In genomic region chr2:134257965-134258683, GRCh38 we compare ENCODE assay signal across 12 cellular contexts. TPM values are rescaled to one million over a fixed set of nuclear protein-coding genes. Genes with fewer than 3 reads are reported as not detected.
DNase-seq lines count a peak whose midpoint lies in the region; ATAC-seq and TF ChIP-seq lines count a peak whose summit lies in the region.
"Had no signal": no experiment of that assay in that cellular context is flagged by ENCODE, and none has a peak within 500 bp of the region (broad histone marks: within the 10 kb centered on the region; RNA-seq: fewer than 3 reads in every experiment).

No MANE protein-coding gene starts in this region.

- peaks cover 22% of the 10 kb centered on the region for H3K36me3 Mint-ChIP-seq in activated CD8-positive, alpha-beta memory T cell treated with anti-CD3 and anti-CD28 coated beads, Interleukin-2, amount 10 ng/mL, durations not matched to agents 7 days and 5 days
- H3K36me3 Mint-ChIP-seq in activated naive CD8-positive, alpha-beta T cell treated with anti-CD3 and anti-CD28 coated beads for 36 hours: peaks cover 22% of the 10 kb centered on the region
- peaks cover 9% of the 10 kb centered on the region for H3K36me3 Mint-ChIP-seq in nephron (ENCODE audit: low read depth)

- no peak overlapping the region for H4K8ac ChIP-seq in IMR-90 (ENCODE audit: low read depth in 2 of 2, low read length in 2 of 2)

- no peaks in the 10 kb centered on the region for H3K27me3 ChIP-seq in IMR-90 (ENCODE audit: control insufficient read depth, insufficient read depth, low read length)
- H3K27me3 ChIP-seq in ovary: no peaks in the 10 kb centered on the region
- H3K27me3 ChIP-seq: stomach had no signal

- DNase-seq in activated CD8-positive, alpha-beta memory T cell treated with anti-CD3 and anti-CD28 coated beads, Interleukin-2, amount 10 ng/mL, durations not matched to agents 7 days and 5 days: no peak
- DNase-seq in activated CD8-positive, alpha-beta memory T cell treated with anti-CD3 and anti-CD28 coated beads for 24 hours: no peak
- no peak for DNase-seq in IMR-90
- no peak for DNase-seq in activated naive CD8-positive, alpha-beta T cell treated with anti-CD3 and anti-CD28 coated beads for 36 hours
- no peak for DNase-seq in NCI-H748 (lab: John Stamatoyannopoulos, UW; ENCODE audit: unreplicated experiment)
- no peak for DNase-seq in ovary
- DNase-seq: ACHN, NCI-H1092 treated with DMSO at 0.1 percent for 48 hours, stomach had no signal

- peak overlapping the region; percentile 8 for H3K4me3 Mint-ChIP-seq in activated CD8-positive, alpha-beta memory T cell treated with anti-CD3 and anti-CD28 coated beads, Interleukin-2, amount 10 ng/mL, durations not matched to agents 7 days and 5 days
- no peak overlapping the region for H3K4me3 Mint-ChIP-seq in activated naive CD8-positive, alpha-beta T cell treated with anti-CD3 and anti-CD28 coated beads for 36 hours
- no peak overlapping the region for H3K4me3 Mint-ChIP-seq in nephron
- H3K4me3 Mint-ChIP-seq: brain had no signal

- H3K4me2 ChIP-seq in IMR-90 (ENCODE audit: low read depth, low read length): no peak overlapping the region

- no peak overlapping the region for H2BK20ac ChIP-seq in IMR-90 (ENCODE audit: low read depth, low read length)

- CTCF ChIA-PET in activated CD8-positive, alpha-beta memory T cell treated with anti-CD3 and anti-CD28 coated beads, Interleukin-2, amount 10 ng/mL, durations not matched to agents 7 days and 5 days (lab: Charles Lee): interaction anchor here (2.1 to 2.4 kb wide), 2 partner anchors 12 to 15 kb away, joined by 4 to 9 read pairs; no protein-coding TSS in a partner anchor
- CTCF ChIA-PET in IMR-90 (lab: Yijun Ruan, JAX): no interaction called here

- H3K79me1 ChIP-seq in IMR-90 (ENCODE audit: low read depth in 1 of 2, low read length in 2 of 2): peaks cover 42 to 79% of the 10 kb centered on the region in 2 experiments

- dilution Hi-C loops in IMR-90 (cut with HindIII; ENCODE audit: low sequenced_read_pairs, unreplicated experiment): no loop called here

- H3K4me3 ChIP-seq in IMR-90 (ENCODE audit: insufficient read depth, low read depth, low read length) (no peak overlapping the region), ovary (no peak overlapping the region)
- H3K4me3 ChIP-seq: stomach had no signal

- H3K4me1 ChIP-seq in IMR-90 (ENCODE audit: control insufficient read depth, insufficient read depth, low read length) (peaks cover 36% of the 10 kb centered on the region), ovary (ENCODE audit: insufficient read depth) (peaks cover 31% of the 10 kb centered on the region)

- no peak for TF ChIP-seq POLR2A in IMR-90 (IDR thresholded peaks at IDR 0.05; ENCODE audit: low read depth, low read length)
- no peak for TF ChIP-seq POLR2A in ovary (IDR thresholded peaks at IDR 0.05)

- H3K9me3 ChIP-seq in IMR-90 (ENCODE audit: control insufficient read depth, insufficient read depth, low read length) (no peaks in the 10 kb centered on the region), ovary (no peaks in the 10 kb centered on the region)
- H3K9me3 ChIP-seq: stomach had no signal

- H3K14ac ChIP-seq in IMR-90 (replicated peaks; ENCODE audit: low read depth, low read length): 0 out of 2 replicates have a peak overlapping the region, but pooled peaks have one; percentile 20

- no peak overlapping the region; the same call in 1 of the 2 replicates for H2AK5ac ChIP-seq in IMR-90 (ENCODE audit: low read depth, low read length)

- peak overlapping the region; percentile 63 for H3K27ac Mint-ChIP-seq in activated CD8-positive, alpha-beta memory T cell treated with anti-CD3 and anti-CD28 coated beads, Interleukin-2, amount 10 ng/mL, durations not matched to agents 7 days and 5 days
- peak overlapping the region; percentile 17 for H3K27ac Mint-ChIP-seq in activated naive CD8-positive, alpha-beta T cell treated with anti-CD3 and anti-CD28 coated beads for 36 hours
- H3K27ac Mint-ChIP-seq in nephron: peak overlapping the region; percentile 7 to 90 (median 85)
- H3K27ac Mint-ChIP-seq: brain had no signal

- TF ChIP-seq EP300 in ovary (IDR thresholded peaks at IDR 0.05): no peak

- no peak overlapping the region for H3K56ac ChIP-seq in IMR-90 (ENCODE audit: extremely low read depth, insufficient read depth, low read length)

- no peak overlapping the region for H2AFZ ChIP-seq in IMR-90 (replicated peaks; ENCODE audit: low read length, poor library complexity)

- H3K9me3 Mint-ChIP-seq in activated CD8-positive, alpha-beta memory T cell treated with anti-CD3 and anti-CD28 coated beads, Interleukin-2, amount 10 ng/mL, durations not matched to agents 7 days and 5 days (ENCODE audit: low read depth): no peaks in the 10 kb centered on the region
- H3K9me3 Mint-ChIP-seq in activated naive CD8-positive, alpha-beta T cell treated with anti-CD3 and anti-CD28 coated beads for 36 hours: no peaks in the 10 kb centered on the region
- H3K9me3 Mint-ChIP-seq in nephron: no peaks in the 10 kb centered on the region
- H3K9me3 Mint-ChIP-seq: brain had no signal

- no peak overlapping the region for H2BK5ac ChIP-seq in IMR-90 (ENCODE audit: low read depth, low read length, poor library complexity, severe bottlenecking)

- H2BK15ac ChIP-seq in IMR-90 (ENCODE audit: low read depth, low read length): no peak overlapping the region

- POLR2A ChIA-PET in IMR-90 (lab: Charles Lee; ENCODE audit: unreplicated experiment): no interaction called here

- no peak for TF ChIP-seq RAD21 in IMR-90 (IDR thresholded peaks at IDR 0.05; ENCODE audit: low read length)

- H4K5ac ChIP-seq in IMR-90 (ENCODE audit: low read depth, low read length): no peak overlapping the region

- no peak overlapping the region for H3K27ac ChIP-seq in IMR-90 (ENCODE audit: insufficient read depth, low read length)
- no peak overlapping the region for H3K27ac ChIP-seq in ovary
- H3K27ac ChIP-seq: stomach had no signal

- WGBS in IMR-90 (ENCODE audit: extremely low coverage in 2 of 2, insufficient read length in 1 of 2), 2 experiments: no CpG with 5 or more reads among the region's 7 CpGs
- WGBS in ovary, 3 donors: 95 to 99% (median 99%) methylated on average over 7 of the region's 7 CpGs

- peaks cover 45% of the 10 kb centered on the region for H3K27me3 Mint-ChIP-seq in activated CD8-positive, alpha-beta memory T cell treated with anti-CD3 and anti-CD28 coated beads, Interleukin-2, amount 10 ng/mL, durations not matched to agents 7 days and 5 days
- H3K27me3 Mint-ChIP-seq in activated naive CD8-positive, alpha-beta T cell treated with anti-CD3 and anti-CD28 coated beads for 36 hours: no peaks in the 10 kb centered on the region
- peaks cover 3% of the 10 kb centered on the region for H3K27me3 Mint-ChIP-seq in nephron (ENCODE audit: low read depth)
- H3K27me3 Mint-ChIP-seq: brain had no signal

- peaks cover 72% of the 10 kb centered on the region for H3K4me1 Mint-ChIP-seq in activated CD8-positive, alpha-beta memory T cell treated with anti-CD3 and anti-CD28 coated beads, Interleukin-2, amount 10 ng/mL, durations not matched to agents 7 days and 5 days
- peaks cover 89% of the 10 kb centered on the region for H3K4me1 Mint-ChIP-seq in activated naive CD8-positive, alpha-beta T cell treated with anti-CD3 and anti-CD28 coated beads for 36 hours
- peaks cover 41% of the 10 kb centered on the region for H3K4me1 Mint-ChIP-seq in nephron

- intact Hi-C loops in IMR-90 (cut with micrococcal nuclease) (no loop called here), ovary (cut with DNase I) (loop anchor here in 1 of 4 donors (10.0 kb wide), 1 partner anchor 133 kb away; no protein-coding TSS in a partner anchor)

- H4K91ac ChIP-seq in IMR-90 (ENCODE audit: insufficient read depth, low read depth, low read length): no peak overlapping the region; the same call in 1 of the 2 replicates

- TF ChIP-seq CTCF in IMR-90 (conservative IDR thresholded peaks at IDR 0.05; ENCODE audit: low read depth, low read length): no peak
- TF ChIP-seq CTCF in nephron (IDR thresholded peaks at IDR 0.05; ENCODE audit: unreplicated experiment in 3 of 3): no peak
- TF ChIP-seq CTCF in ovary (IDR thresholded peaks at IDR 0.05): no peak

- H3K18ac ChIP-seq in IMR-90 (ENCODE audit: low read depth, low read length): no peak overlapping the region

- in situ Hi-C loops in IMR-90 (cut with MboI; ENCODE audit: low sequenced_read_pairs): no loop called here

- peak; percentile 56 for ATAC-seq in activated CD8-positive, alpha-beta memory T cell treated with anti-CD3 and anti-CD28 coated beads, Interleukin-2, amount 10 ng/mL, durations not matched to agents 7 days and 5 days
- ATAC-seq in IMR-90 (ENCODE audit: low read depth) (no peak), HG03039 (IDR thresholded peaks at IDR 0.05; ENCODE audit: unreplicated experiment) (no peak)

- H2BK120ac ChIP-seq in IMR-90 (ENCODE audit: low read depth, low read length): no peak overlapping the region

- H3K9me1 ChIP-seq in IMR-90 (ENCODE audit: insufficient read depth, low read length): peaks cover 45% of the 10 kb centered on the region

- no peak overlapping the region for H3K23ac ChIP-seq in IMR-90 (ENCODE audit: low read depth, low read length)

- 0 out of 2 replicates have a peak overlapping the region, but pooled peaks have one; percentile 6 for H3K4ac ChIP-seq in IMR-90 (ENCODE audit: low read depth, low read length)

- BruUV-seq in IMR-90 (replicated peaks; lab: Mats Ljungman, UMichigan): no TSS peak

- peaks cover 55% of the 10 kb centered on the region for H4K20me1 ChIP-seq in IMR-90 (ENCODE audit: insufficient read depth, low read length)

- H3K36me3 ChIP-seq in IMR-90 (ENCODE audit: control insufficient read depth, insufficient read depth, low read length): peaks cover 16% of the 10 kb centered on the region
- H3K36me3 ChIP-seq in ovary: no peaks in the 10 kb centered on the region

- no peak overlapping the region for H3K9ac ChIP-seq in IMR-90 (ENCODE audit: low read depth, low read length)

- H2AK9ac ChIP-seq in IMR-90 (replicated peaks; ENCODE audit: low read depth, low read length, poor library complexity): no peak overlapping the region

RNA-seq across cellular contexts. Expression of gene MGAT5, which starts 4.3 kb away (rescaled TPM):
- 10 to 100 TPM; 40.3 to 43.6 TPM for total RNA-seq in activated CD8-positive, alpha-beta memory T cell treated with anti-CD3 and anti-CD28 coated beads, Interleukin-2, amount 10 ng/mL, durations not matched to agents 7 days and 5 days
- total RNA-seq in IMR-90 (2012; rRNA removed) (47.8 and 59.9 TPM in 2 replicates), ovary (10 to 100 TPM; 23.5 to 47.6 (median 32.4) TPM)
- polyA plus RNA-seq in IMR-90 (2012; rRNA removed) (20.2 and 22.9 TPM in 2 replicates), ovary (10 to 100 TPM; 11.3 to 61.2 TPM)
- 16.0 and 23.2 TPM in 2 replicates for polyA plus RNA-seq in IMR-90 (2012; cell fraction: cytosol; rRNA removed)
- polyA plus RNA-seq in IMR-90 (2012; cell fraction: nucleus; rRNA removed; ENCODE audit: low replicate concordance): 7.9 and 19.2 TPM in 2 replicates
- 10 to 100 TPM; 34.0 to 34.5 TPM for total RNA-seq in activated naive CD8-positive, alpha-beta T cell treated with anti-CD3 and anti-CD28 coated beads for 36 hours

Comparison
In these comparisons a context has a peak if more than half of its experiments do, and no peak if none do; other contexts are left out.
1. H3K27ac Mint-ChIP-seq: peak in every context shown above with its lines; median percentile 85 in nephron; 63 in activated CD8-positive, alpha-beta memory T cell treated with anti-CD3 and anti-CD28 coated beads, Interleukin-2, amount 10 ng/mL, durations not matched to agents 7 days and 5 days; 17 in activated naive CD8-positive, alpha-beta T cell treated with anti-CD3 and anti-CD28 coated beads for 36 hours.